Comparison of ENCODE assay signal across 15 cellular contexts in genomic region chr13:94228781-94229180, GRCh38.
DNase-seq lines count a peak whose midpoint lies in the region; TF ChIP-seq lines count a peak whose summit lies in the region.
"Had no signal": no experiment of that assay in that cellular context is flagged by ENCODE, and none has a peak within 500 bp of the region (broad histone marks: within the 10 kb centered on the region; RNA-seq: fewer than 3 reads in every experiment).

No MANE protein-coding gene starts in this region.

- no peaks in the 10 kb centered on the region for H3K36me3 ChIP-seq in Peyer's patch
- H3K36me3 ChIP-seq: BE2C had no signal

- no peaks in the 10 kb centered on the region for H3K4me1 ChIP-seq in Peyer's patch
- H3K4me1 ChIP-seq: BE2C had no signal

- no peaks in the 10 kb centered on the region for H3K9me3 ChIP-seq in Peyer's patch
- H3K9me3 ChIP-seq: BE2C had no signal

- no peaks in the 10 kb centered on the region for H3K27me3 ChIP-seq in Peyer's patch
- H3K27me3 ChIP-seq: BE2C had no signal

- no peak overlapping the region for H3K27ac ChIP-seq in Peyer's patch

- peak; percentile 12 for DNase-seq in AG10803 (ENCODE audit: low read depth)
- peak; percentile 62 for DNase-seq in LHCN-M2 (ENCODE audit: low read depth)
- DNase-seq in fibroblast of mammary gland (ENCODE audit: low read depth): peak; percentile 18
- DNase-seq in myocyte (ENCODE audit: low read depth): peak; percentile 81
- no peak for DNase-seq in cortex of kidney (lab: John Stamatoyannopoulos, UW)
- no peak for DNase-seq in Peyer's patch
- DNase-seq in activated gamma-delta T cell (lab: John Stamatoyannopoulos, UW): no peak
- DNase-seq in NAMALWA (ENCODE audit: low spot score): no peak
- DNase-seq: BE2C; CD8-positive, alpha-beta T cell; Kasumi-1; MV-4-11; NCI-H1436 treated with DMSO at 0.1 percent for 48 hours; NCI-H2081; NCI-H510A treated with DMSO at 0.1 percent for 48 hours had no signal

- TF ChIP-seq CTCF in AG10803 (conservative IDR thresholded peaks at IDR 0.05; ENCODE audit: low read length): no peak
- no peak for TF ChIP-seq CTCF in fibroblast of mammary gland (conservative IDR thresholded peaks at IDR 0.05; ENCODE audit: control insufficient read depth, insufficient read depth, low read depth, low read length)
- TF ChIP-seq CTCF in Peyer's patch (IDR thresholded peaks at IDR 0.05): no peak

- TF ChIP-seq POLR2A in Peyer's patch (IDR thresholded peaks at IDR 0.05): no peak

- H3K4me3 ChIP-seq in AG10803 (ENCODE audit: low read length): no peak overlapping the region
- H3K4me3 ChIP-seq in fibroblast of mammary gland (ENCODE audit: control insufficient read depth, low read depth, low read length): no peak overlapping the region
- H3K4me3 ChIP-seq in Peyer's patch: no peak overlapping the region

Comparison
In these comparisons a context has a peak if more than half of its experiments do, and no peak if none do; other contexts are left out.
1. DNase-seq: peak in AG10803 (single experiment), LHCN-M2 (single experiment), fibroblast of mammary gland (single experiment) and myocyte (single experiment); none in cortex of kidney (single experiment), Peyer's patch (0 of 3), activated gamma-delta T cell (single experiment) and NAMALWA (single experiment).